ENCODE assay signal across 1 cellular context in the genomic region with DNA sequence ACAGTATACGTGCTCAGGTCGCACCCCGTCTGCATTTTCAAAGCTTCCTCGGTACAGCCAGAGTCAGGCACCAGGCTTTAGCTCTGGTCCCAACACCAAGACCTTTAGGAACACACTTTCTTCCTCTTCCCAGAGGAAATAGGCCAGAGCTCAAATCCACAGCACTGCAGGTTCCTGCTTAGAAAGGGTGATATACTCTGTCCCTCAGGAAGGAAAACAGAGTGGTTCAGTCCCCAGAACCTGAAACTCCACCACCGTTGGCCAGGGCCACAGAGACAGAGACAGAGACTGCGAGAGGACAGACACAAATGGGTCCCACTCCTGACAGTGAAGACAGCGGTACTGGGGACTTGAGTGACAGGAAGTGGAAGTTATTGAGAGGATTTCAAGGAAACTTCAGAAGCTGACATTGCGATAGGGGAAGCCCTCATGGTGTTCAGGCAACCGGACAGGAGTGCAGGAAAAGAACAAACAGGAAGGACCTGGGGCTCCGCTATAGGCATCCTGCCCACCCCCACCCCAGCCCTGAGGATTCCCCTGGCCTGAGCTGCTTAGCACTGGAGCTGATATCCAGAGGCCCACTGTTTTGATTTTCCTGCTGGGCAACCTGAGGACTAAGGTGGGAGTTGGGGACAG.
TF ChIP-seq lines count a peak whose summit lies in the region.

No MANE protein-coding gene starts in this region.

TF ChIP-seq in WTC11, 78 proteins besides CTCF, POLR2A, EP300 and RAD21:
- TF ChIP-seq OVOL2 (CRISPR knock-in tag; IDR thresholded peaks at IDR 0.05; ENCODE audit: borderline replicate concordance) (no peak), TEAD1 (CRISPR knock-in tag; IDR thresholded peaks at IDR 0.05) (no peak), ETV6 (CRISPR knock-in tag; IDR thresholded peaks at IDR 0.05) (no peak), ZNF232 (CRISPR knock-in tag; IDR thresholded peaks at IDR 0.05) (no peak), NFATC4 (CRISPR knock-in tag; IDR thresholded peaks at IDR 0.05) (no peak)
- TF ChIP-seq, protein P1, sequence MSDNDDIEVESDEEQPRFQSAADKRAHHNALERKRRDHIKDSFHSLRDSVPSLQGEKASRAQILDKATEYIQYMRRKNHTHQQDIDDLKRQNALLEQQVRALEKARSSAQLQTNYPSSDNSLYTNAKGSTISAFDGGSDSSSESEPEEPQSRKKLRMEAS (CRISPR knock-in tag; IDR thresholded peaks at IDR 0.05) = no peak
- TF ChIP-seq, protein P2, sequence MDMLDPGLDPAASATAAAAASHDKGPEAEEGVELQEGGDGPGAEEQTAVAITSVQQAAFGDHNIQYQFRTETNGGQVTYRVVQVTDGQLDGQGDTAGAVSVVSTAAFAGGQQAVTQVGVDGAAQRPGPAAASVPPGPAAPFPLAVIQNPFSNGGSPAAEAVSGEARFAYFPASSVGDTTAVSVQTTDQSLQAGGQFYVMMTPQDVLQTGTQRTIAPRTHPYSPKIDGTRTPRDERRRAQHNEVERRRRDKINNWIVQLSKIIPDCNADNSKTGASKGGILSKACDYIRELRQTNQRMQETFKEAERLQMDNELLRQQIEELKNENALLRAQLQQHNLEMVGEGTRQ (CRISPR knock-in tag; IDR thresholded peaks at IDR 0.05) = no peak
- TF ChIP-seq, protein P3, sequence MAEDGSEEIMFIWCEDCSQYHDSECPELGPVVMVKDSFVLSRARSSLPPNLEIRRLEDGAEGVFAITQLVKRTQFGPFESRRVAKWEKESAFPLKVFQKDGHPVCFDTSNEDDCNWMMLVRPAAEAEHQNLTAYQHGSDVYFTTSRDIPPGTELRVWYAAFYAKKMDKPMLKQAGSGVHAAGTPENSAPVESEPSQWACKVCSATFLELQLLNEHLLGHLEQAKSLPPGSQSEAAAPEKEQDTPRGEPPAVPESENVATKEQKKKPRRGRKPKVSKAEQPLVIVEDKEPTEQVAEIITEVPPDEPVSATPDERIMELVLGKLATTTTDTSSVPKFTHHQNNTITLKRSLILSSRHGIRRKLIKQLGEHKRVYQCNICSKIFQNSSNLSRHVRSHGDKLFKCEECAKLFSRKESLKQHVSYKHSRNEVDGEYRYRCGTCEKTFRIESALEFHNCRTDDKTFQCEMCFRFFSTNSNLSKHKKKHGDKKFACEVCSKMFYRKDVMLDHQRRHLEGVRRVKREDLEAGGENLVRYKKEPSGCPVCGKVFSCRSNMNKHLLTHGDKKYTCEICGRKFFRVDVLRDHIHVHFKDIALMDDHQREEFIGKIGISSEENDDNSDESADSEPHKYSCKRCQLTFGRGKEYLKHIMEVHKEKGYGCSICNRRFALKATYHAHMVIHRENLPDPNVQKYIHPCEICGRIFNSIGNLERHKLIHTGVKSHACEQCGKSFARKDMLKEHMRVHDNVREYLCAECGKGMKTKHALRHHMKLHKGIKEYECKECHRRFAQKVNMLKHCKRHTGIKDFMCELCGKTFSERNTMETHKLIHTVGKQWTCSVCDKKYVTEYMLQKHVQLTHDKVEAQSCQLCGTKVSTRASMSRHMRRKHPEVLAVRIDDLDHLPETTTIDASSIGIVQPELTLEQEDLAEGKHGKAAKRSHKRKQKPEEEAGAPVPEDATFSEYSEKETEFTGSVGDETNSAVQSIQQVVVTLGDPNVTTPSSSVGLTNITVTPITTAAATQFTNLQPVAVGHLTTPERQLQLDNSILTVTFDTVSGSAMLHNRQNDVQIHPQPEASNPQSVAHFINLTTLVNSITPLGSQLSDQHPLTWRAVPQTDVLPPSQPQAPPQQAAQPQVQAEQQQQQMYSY (CRISPR knock-in tag; IDR thresholded peaks at IDR 0.05) = no peak
- TF ChIP-seq, protein P4, sequence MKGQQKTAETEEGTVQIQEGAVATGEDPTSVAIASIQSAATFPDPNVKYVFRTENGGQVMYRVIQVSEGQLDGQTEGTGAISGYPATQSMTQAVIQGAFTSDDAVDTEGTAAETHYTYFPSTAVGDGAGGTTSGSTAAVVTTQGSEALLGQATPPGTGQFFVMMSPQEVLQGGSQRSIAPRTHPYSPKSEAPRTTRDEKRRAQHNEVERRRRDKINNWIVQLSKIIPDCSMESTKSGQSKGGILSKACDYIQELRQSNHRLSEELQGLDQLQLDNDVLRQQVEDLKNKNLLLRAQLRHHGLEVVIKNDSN (CRISPR knock-in tag; IDR thresholded peaks at IDR 0.05) = no peak
TF ChIP-seq in WTC11: peak in this region for 0.
